In the genomic region with DNA sequence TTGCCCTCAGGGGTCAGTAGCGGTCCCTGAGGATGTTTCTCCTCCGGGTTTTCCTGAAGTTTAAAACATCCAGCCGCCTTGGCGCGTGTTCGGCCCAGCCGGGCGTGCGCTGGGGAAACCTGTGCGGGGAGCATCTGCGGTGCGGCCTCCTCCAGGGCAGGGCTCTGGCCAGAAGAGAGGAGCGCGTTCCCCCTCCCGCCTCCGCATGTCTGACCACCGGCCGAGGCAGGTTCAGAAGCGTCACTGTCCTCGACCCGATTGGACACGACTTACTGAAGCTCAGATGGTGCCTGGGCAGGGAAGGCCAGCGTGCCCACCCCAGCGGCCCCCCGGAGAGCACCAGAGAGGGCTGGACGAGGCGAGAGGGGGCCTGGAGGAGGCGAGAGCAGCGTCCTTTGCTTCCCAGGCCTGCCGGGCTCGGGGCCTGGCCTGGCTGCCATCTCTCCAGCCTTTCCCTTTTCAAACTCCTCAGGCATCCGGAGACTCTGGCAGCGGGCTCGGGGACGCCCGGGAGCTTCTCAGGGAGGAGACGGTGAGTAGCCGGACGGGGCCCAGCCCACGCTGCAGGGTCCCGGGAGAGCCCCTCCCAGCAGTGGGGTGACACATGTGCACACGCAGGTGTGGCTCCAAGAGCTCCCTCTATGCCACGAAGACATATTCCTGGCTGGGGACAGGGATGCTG, we compare ENCODE assay signal across 24 cellular contexts.
"Had no signal": no experiment of that assay in that cellular context is flagged by ENCODE, and none has a peak within 500 bp of the region (broad histone marks: within the 10 kb centered on the region; RNA-seq: fewer than 3 reads in every experiment).

No MANE protein-coding gene starts in this region.

- H3K4me3 ChIP-seq: colonic mucosa, esophagus squamous epithelium, gastrocnemius medialis, heart right ventricle, left lung, lower lobe of right lung, mucosa of descending colon had no signal

- ATAC-seq: effector memory CD8-positive, alpha-beta T cell; esophagus mucosa; gastrocnemius medialis; heart right ventricle; left cardiac atrium; left lung; left ventricle myocardium superior; lower lobe of right lung; mucosa of descending colon had no signal

- DNase-seq: colonic mucosa; cortex of kidney; effector CD8-positive, alpha-beta T cell; effector memory CD8-positive, alpha-beta T cell; endodermal cell; esophagus squamous epithelium; foreskin fibroblast; foreskin melanocyte; gastrocnemius medialis; glutamatergic neuron; head of caudate nucleus; hippocampal formation; left cardiac atrium; left ventricle myocardium superior; lower lobe of right lung; mesenchymal stem cell; mucosa of descending colon; naive B cell had no signal

- H3K4me1 ChIP-seq: colonic mucosa, gastrocnemius medialis had no signal

- FAIRE-seq: endometrium, islet of Langerhans had no signal

- H3K27me3 ChIP-seq: colonic mucosa, esophagus squamous epithelium, gastrocnemius medialis, heart right ventricle, left lung had no signal

- H3K9me3 ChIP-seq: colonic mucosa, esophagus squamous epithelium, gastrocnemius medialis, heart right ventricle, left lung, lower lobe of right lung, mucosa of descending colon had no signal

- H3K36me3 ChIP-seq: colonic mucosa, gastrocnemius medialis had no signal

- H3K27ac ChIP-seq: colonic mucosa, epithelial cell of prostate, esophagus squamous epithelium, gastrocnemius medialis, heart right ventricle, left lung, lower lobe of right lung had no signal
